In the genomic region with DNA sequence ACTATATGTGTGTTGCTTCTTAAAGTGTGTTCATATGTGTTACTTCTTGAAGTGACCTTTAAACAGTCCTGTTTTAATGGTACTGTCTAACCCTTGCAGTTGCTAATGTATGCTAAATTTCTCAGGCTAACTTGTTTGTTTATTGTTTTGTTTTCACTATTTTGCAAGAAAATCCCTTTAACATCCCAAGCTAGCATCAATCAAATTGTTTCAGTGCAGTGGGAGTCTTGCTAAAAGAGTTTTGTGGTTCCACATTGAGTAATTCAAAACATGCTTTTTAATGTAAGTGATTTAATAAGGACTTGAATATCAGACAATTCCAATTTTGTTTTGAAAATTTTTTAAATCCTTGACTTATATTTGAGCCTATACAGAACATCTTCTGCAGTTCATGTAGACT, we compare ENCODE assay signal across 26 cellular contexts.
"Had no signal": no experiment of that assay in that cellular context is flagged by ENCODE, and none has a peak within 500 bp of the region (broad histone marks: within the 10 kb centered on the region; RNA-seq: fewer than 3 reads in every experiment).

No MANE protein-coding gene starts in this region.

- H3K27ac ChIP-seq: adrenal gland, ascending aorta, body of pancreas, KMS-11 had no signal

- H3K9me3 ChIP-seq: adrenal gland, ascending aorta, body of pancreas, MG63 had no signal

- H3K27me3 ChIP-seq: adrenal gland, ascending aorta, body of pancreas had no signal

- DNase-seq: activated B cell treated with CpG ODN at 0.5 μM for 24 hours; activated CD4-positive, alpha-beta T cell treated with anti-CD3 and anti-CD28 coated beads, Interleukin-2, amount 50 U/mL, for 1 hour; activated CD8-positive, alpha-beta memory T cell treated with anti-CD3 and anti-CD28 coated beads, Interleukin-2, amount 50 U/mL, for 48 hours; activated CD8-positive, alpha-beta T cell treated with anti-CD3 and anti-CD28 coated beads for 36 hours; activated naive CD4-positive, alpha-beta T cell treated with anti-CD3 and anti-CD28 coated beads, Interleukin-2, amount 50 U/mL, for 16 hours; activated naive CD8-positive, alpha-beta T cell treated with anti-CD3 and anti-CD28 coated beads, Interleukin-2, amount 10 ng/mL, durations not matched to agents 7 days and 5 days; activated T-cell treated with anti-CD3 and anti-CD28 coated beads, Interleukin-2, amount 50 U/mL, for 1 hour; body of pancreas; MG63; MV-4-11; NCI-H1092 treated with DMSO at 0.1 percent for 48 hours; NCI-H1417 treated with DMSO at 0.1 percent for 48 hours; NCI-H1694; NCI-H2029; NCI-H2107; NCI-H2171 treated with DMSO at 0.1 percent for 48 hours; NCI-H226; NCI-H526 treated with DMSO at 0.1 percent for 48 hours; SHP77 treated with DMSO at 0.1 percent for 48 hours; T-cell; T-helper 2 cell; T1000 had no signal

- ATAC-seq: activated CD8-positive, alpha-beta T cell treated with anti-CD3 and anti-CD28 coated beads for 36 hours; body of pancreas; T-cell had no signal

- H3K36me3 ChIP-seq: adrenal gland, ascending aorta, MG63 had no signal

- H3K4me2 ChIP-seq: KMS-11 had no signal

- H3K9me3 Mint-ChIP-seq: activated B cell treated with CpG ODN at 0.5 μM for 24 hours; activated CD8-positive, alpha-beta T cell treated with anti-CD3 and anti-CD28 coated beads for 36 hours; activated naive CD8-positive, alpha-beta T cell treated with anti-CD3 and anti-CD28 coated beads, Interleukin-2, amount 10 ng/mL, durations not matched to agents 7 days and 5 days; central memory CD8-positive, alpha-beta T cell; T-cell had no signal

- H3K36me3 Mint-ChIP-seq: activated naive CD8-positive, alpha-beta T cell treated with anti-CD3 and anti-CD28 coated beads, Interleukin-2, amount 10 ng/mL, durations not matched to agents 7 days and 5 days; T-cell had no signal

- H3K9ac ChIP-seq: KMS-11 had no signal

- H3K4me3 ChIP-seq: adrenal gland, body of pancreas, MG63 had no signal

- H3K4me3 Mint-ChIP-seq: activated B cell treated with CpG ODN at 0.5 μM for 24 hours; activated CD8-positive, alpha-beta T cell treated with anti-CD3 and anti-CD28 coated beads for 36 hours; activated naive CD8-positive, alpha-beta T cell treated with anti-CD3 and anti-CD28 coated beads, Interleukin-2, amount 10 ng/mL, durations not matched to agents 7 days and 5 days; central memory CD8-positive, alpha-beta T cell; T-cell had no signal

- H3K27ac Mint-ChIP-seq: activated B cell treated with CpG ODN at 0.5 μM for 24 hours; activated CD8-positive, alpha-beta T cell treated with anti-CD3 and anti-CD28 coated beads for 36 hours; activated naive CD8-positive, alpha-beta T cell treated with anti-CD3 and anti-CD28 coated beads, Interleukin-2, amount 10 ng/mL, durations not matched to agents 7 days and 5 days; T-cell had no signal
